Comparison of ENCODE assay signal across 9 cellular contexts in the genomic region with DNA sequence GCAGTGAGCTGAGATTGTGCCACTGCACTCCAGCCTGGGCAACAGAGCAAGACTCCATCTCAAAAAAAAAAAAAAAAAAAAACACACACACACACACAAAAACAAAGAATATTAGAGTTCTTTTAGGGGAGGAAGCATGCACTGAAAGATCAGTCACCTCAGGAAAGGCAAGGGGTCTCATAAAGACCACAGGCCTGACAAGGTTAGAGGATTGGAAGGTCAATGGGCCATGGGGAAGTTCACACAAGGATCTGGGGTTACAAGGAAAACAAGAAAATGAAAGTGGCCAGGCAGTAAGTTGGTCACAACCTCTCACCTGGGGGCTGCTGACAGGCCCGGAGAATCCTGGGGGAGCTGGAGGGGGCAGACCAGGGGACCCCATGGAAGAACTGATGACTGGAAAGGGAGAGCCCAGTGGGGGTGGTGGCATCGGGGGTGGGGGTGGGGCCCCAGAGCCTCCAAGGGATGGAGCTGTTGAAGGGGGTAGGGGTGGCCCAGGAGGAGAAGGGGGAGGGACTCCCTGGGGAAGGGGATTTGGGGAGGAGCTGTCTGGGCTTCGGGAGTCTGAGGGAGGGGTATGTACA. TPM values are rescaled to one million over a fixed set of nuclear protein-coding genes. Genes with fewer than 3 reads are reported as not detected.
DNase-seq lines count a peak whose midpoint lies in the region; TF ChIP-seq lines count a peak whose summit lies in the region.
"Had no signal": no experiment of that assay in that cellular context is flagged by ENCODE, and none has a peak within 500 bp of the region (broad histone marks: within the 10 kb centered on the region; RNA-seq: fewer than 3 reads in every experiment).

No MANE protein-coding gene starts in this region.

- intact Hi-C loops in transverse colon (cut with DNase I; ENCODE audit: low total_unique reads) = no loop called here

- no peak for TF ChIP-seq RAD21 in liver (IDR thresholded peaks at IDR 0.05)

- CTCF ChIA-PET in activated naive CD4-positive, alpha-beta T cell treated with anti-CD3 and anti-CD28 coated beads, Interleukin-2, amount 10 ng/mL, durations not matched to agents 7 days and 5 days (lab: Charles Lee) = interaction anchor here (1.2 to 4.3 kb wide), 6 partner anchors 10 to 79 kb away, joined by 4 to 27 read pairs (median 10); no protein-coding TSS in a partner anchor

- 34% methylated on average over 3 of the region's 3 CpGs for WGBS in liver
- 0 to 27% methylated on average over 1 to 3 of the region's 3 CpGs for WGBS in transverse colon (ENCODE audit: low coverage in 1 of 2), 2 donors

- no peaks in the 10 kb centered on the region for H3K27me3 Mint-ChIP-seq in activated naive CD4-positive, alpha-beta T cell treated with anti-CD3 and anti-CD28 coated beads, Interleukin-2, amount 10 ng/mL, durations not matched to agents 7 days and 5 days

- peaks cover 65% of the 10 kb centered on the region for H3K36me3 Mint-ChIP-seq in activated naive CD4-positive, alpha-beta T cell treated with anti-CD3 and anti-CD28 coated beads, Interleukin-2, amount 10 ng/mL, durations not matched to agents 7 days and 5 days

- H3K27ac ChIP-seq in liver (ENCODE audit: low read depth in 1 of 2, low read length in 2 of 2) (no peak overlapping the region), transverse colon (peak overlapping the region; percentile 92 to 98 (median 95))

- H3K36me3 ChIP-seq in adipocyte (ENCODE audit: control insufficient read depth, insufficient read depth, low read length, severe bottlenecking) = peaks cover 56% of the 10 kb centered on the region
- peaks cover 3 to 49% (median 36%) of the 10 kb centered on the region in 4 donors for H3K36me3 ChIP-seq in liver (ENCODE audit: control insufficient read depth in 4 of 4, insufficient read depth in 3 of 4, low read depth in 1 of 4, low read length in 3 of 4)
- H3K36me3 ChIP-seq in transverse colon = peaks cover 0 to 24% (median 11%) of the 10 kb centered on the region in 4 donors

- peak overlapping the region; percentile 98 for H3K4me3 Mint-ChIP-seq in activated naive CD4-positive, alpha-beta T cell treated with anti-CD3 and anti-CD28 coated beads, Interleukin-2, amount 10 ng/mL, durations not matched to agents 7 days and 5 days

- H3K9ac ChIP-seq in adipocyte (ENCODE audit: low read length) = peak overlapping the region; percentile 95
- H3K9ac ChIP-seq in liver (ENCODE audit: low read depth in 1 of 2, low read length in 2 of 2) = peak overlapping the region in 1 of 2 donors; percentile 39

- TF ChIP-seq POLR2A in transverse colon (IDR thresholded peaks at IDR 0.05) = no peak

- no peak for DNase-seq in activated naive CD4-positive, alpha-beta T cell treated with anti-CD3 and anti-CD28 coated beads, Interleukin-2, amount 10 ng/mL, durations not matched to agents 7 days and 5 days
- DNase-seq in activated naive CD4-positive, alpha-beta T cell treated with anti-CD3 and anti-CD28 coated beads, Interleukin-2, amount 50 U/mL, for 16 hours = no peak
- DNase-seq in adipocyte (ENCODE audit: low read depth) (no peak), transverse colon (no peak), AML-193 (lab: John Stamatoyannopoulos, UW) (no peak), activated gamma-delta T cell (lab: John Stamatoyannopoulos, UW) (no peak)
- DNase-seq in stimulated activated CD4-positive, alpha-beta T cell treated with anti-CD3 and anti-CD28 coated beads, Interleukin-2, amount 100 ng/mL, for 24 hours = no peak
- DNase-seq: hippocampal formation had no signal

- H3K4me1 ChIP-seq in adipocyte (ENCODE audit: control insufficient read depth, insufficient read depth, low read length) = peaks cover 49% of the 10 kb centered on the region
- H3K4me1 ChIP-seq in liver (ENCODE audit: control insufficient read depth in 4 of 4, insufficient read depth in 4 of 4, low read length in 3 of 4) = peaks cover 9 to 66% (median 56%) of the 10 kb centered on the region in 4 donors
- peaks cover 27 to 51% (median 37%) of the 10 kb centered on the region in 4 donors for H3K4me1 ChIP-seq in transverse colon

- H3K4me1 Mint-ChIP-seq in activated naive CD4-positive, alpha-beta T cell treated with anti-CD3 and anti-CD28 coated beads, Interleukin-2, amount 10 ng/mL, durations not matched to agents 7 days and 5 days = peaks cover 60% of the 10 kb centered on the region

- in situ Hi-C loops in transverse colon (cut with MboI; ENCODE audit: low pct_ligation_motif_present in 1 of 4, low pct_unique_long_range_greater_than_20kb in 1 of 4, low sequenced_read_pairs in 3 of 4) = no loop called here

- H3K9me3 ChIP-seq in adipocyte (ENCODE audit: control insufficient read depth, low read length) (no peaks in the 10 kb centered on the region), liver (ENCODE audit: control insufficient read depth in 4 of 4, low read length in 3 of 4) (no peaks in the 10 kb centered on the region), transverse colon (no peaks in the 10 kb centered on the region)

- H3K4me3 ChIP-seq in adipocyte (ENCODE audit: low read length) (peak overlapping the region; percentile 93), liver (ENCODE audit: low read depth in 1 of 3, low read length in 3 of 3) (peak overlapping the region in 2 of 3 donors; percentile 76 to 81), transverse colon (peak overlapping the region in 3 of 4 donors; percentile 76 to 84 (median 84))

- H3K27me3 ChIP-seq in adipocyte (replicated peaks; ENCODE audit: control insufficient read depth, insufficient read depth, low read length) (no peaks in the 10 kb centered on the region), liver (ENCODE audit: control insufficient read depth in 4 of 4, insufficient read depth in 4 of 4, low read length in 3 of 4) (no peaks in the 10 kb centered on the region), transverse colon (no peaks in the 10 kb centered on the region)

- H3K27ac Mint-ChIP-seq in activated naive CD4-positive, alpha-beta T cell treated with anti-CD3 and anti-CD28 coated beads, Interleukin-2, amount 10 ng/mL, durations not matched to agents 7 days and 5 days = peak overlapping the region; percentile 87

- TF ChIP-seq EP300 in transverse colon (IDR thresholded peaks at IDR 0.05; ENCODE audit: low read depth) = no peak

- TF ChIP-seq CTCF in liver (IDR thresholded peaks at IDR 0.05; ENCODE audit: low read depth, low read length, missing input control) (no peak), transverse colon (IDR thresholded peaks at IDR 0.05) (no peak)

- H3K9me3 Mint-ChIP-seq in activated naive CD4-positive, alpha-beta T cell treated with anti-CD3 and anti-CD28 coated beads, Interleukin-2, amount 10 ng/mL, durations not matched to agents 7 days and 5 days = no peaks in the 10 kb centered on the region

TF ChIP-seq in liver, 16 proteins besides CTCF, POLR2A, EP300 and RAD21:
- TF ChIP-seq FOXA2 (IDR thresholded peaks at IDR 0.05) (no peak), RXRA (IDR thresholded peaks at IDR 0.05) (no peak), TAF1 (conservative IDR thresholded peaks at IDR 0.05) (no peak), FOXA1 (IDR thresholded peaks at IDR 0.05) (no peak)

RNA-seq across cellular contexts. Expression of a gene that starts 1.5 kb away (rescaled TPM):
- total RNA-seq in liver (10 to 100 TPM in 1 of 2 donors, 1 to 10 TPM in 1; 9.5 to 19.4 TPM), transverse colon (10 to 100 TPM; 26.9 to 31.9 (median 29.4) TPM)
- 10 to 100 TPM in 1 of 2 donors, 1 to 10 TPM in 1; 7.7 to 13.9 TPM for polyA plus RNA-seq in liver

RNA-seq across cellular contexts. Expression of a gene that starts 1.7 kb away (rescaled TPM):
- total RNA-seq in liver (100 to 1,000 TPM in 1 of 2 donors, 10 to 100 TPM in 1; 45.0 to 112 TPM), transverse colon (10 to 100 TPM; 38.2 to 99.9 (median 60.5) TPM)
- polyA plus RNA-seq in liver = 10 to 100 TPM in 1 of 2 donors, 1 to 10 TPM in 1; 8.9 to 97.3 TPM

RNA-seq across cellular contexts. Expression of a gene that starts 5.5 kb away (rescaled TPM):
- total RNA-seq in liver (10 to 100 TPM; 24.5 to 31.2 TPM), transverse colon (10 to 100 TPM; 34.3 to 65.7 (median 43.1) TPM)
- polyA plus RNA-seq in liver = 10 to 100 TPM; 43.7 to 52.3 TPM

RNA-seq across cellular contexts. Expression of a gene that starts 6.7 kb away (rescaled TPM):
- total RNA-seq in liver (under 1 TPM; 0.19 to 0.59 TPM), transverse colon (under 1 TPM in 3 of 4 donors, not detected in 1; 0.14 to 0.79 (median 0.75) TPM)
- polyA plus RNA-seq in liver = under 1 TPM; 0.15 to 0.36 TPM

RNA-seq across cellular contexts. Expression of a gene that starts 9.4 kb away (rescaled TPM):
- total RNA-seq in liver (10 to 100 TPM; 11.5 to 19.7 TPM), transverse colon (10 to 100 TPM; 10.8 to 29.9 (median 19.9) TPM)
- polyA plus RNA-seq in liver = 10 to 100 TPM in 1 of 2 donors, 1 to 10 TPM in 1; 4.4 to 18.4 TPM

Comparison
In these comparisons a context has a peak if more than half of its experiments do, and no peak if none do; other contexts are left out.
1. H3K27ac ChIP-seq: peak in transverse colon (4 of 4); none in liver (0 of 2).
2. Peak in every context shown above with its lines, with median percentiles within 50 percentile points of each other: H3K4me3 ChIP-seq.